In the genomic region with DNA sequence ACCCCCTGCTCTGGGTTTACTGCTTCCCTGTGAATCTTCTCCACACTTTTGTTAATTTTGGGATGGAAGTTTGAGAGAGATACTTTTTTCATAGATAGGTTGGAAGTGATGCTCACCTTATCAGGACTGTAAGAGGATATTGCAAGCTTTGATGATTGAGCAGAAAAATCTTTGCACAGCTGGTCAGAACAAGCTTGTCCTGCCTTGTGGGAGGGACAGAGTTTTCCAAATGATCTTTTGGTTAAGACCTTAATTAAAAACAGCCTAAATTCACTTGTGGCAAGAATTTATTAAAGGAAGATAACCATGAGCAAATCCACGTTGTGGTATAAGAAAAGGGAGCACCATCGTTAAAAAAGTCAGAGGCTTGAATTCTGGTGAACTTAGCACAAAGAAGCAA, we compare ENCODE assay signal across 1 cellular context.
TF ChIP-seq lines count a peak whose summit lies in the region.

No MANE protein-coding gene starts in this region.

TF ChIP-seq in GM23338, 12 proteins besides CTCF, POLR2A, EP300 and RAD21 (continued from another document):
- TF ChIP-seq ZNF462 (CRISPR knock-in tag; IDR thresholded peaks at IDR 0.05) (no peak), STAT1 (IDR thresholded peaks at IDR 0.05; ENCODE audit: unreplicated experiment) (no peak), ZNF114 (CRISPR knock-in tag; IDR thresholded peaks at IDR 0.05) (no peak), ZNF331 (CRISPR knock-in tag; IDR thresholded peaks at IDR 0.05; ENCODE audit: low read depth) (no peak), EZH2 (IDR thresholded peaks at IDR 0.05; ENCODE audit: low read depth, unreplicated experiment) (no peak), JUNB (IDR thresholded peaks at IDR 0.05; ENCODE audit: unreplicated experiment) (no peak), REST (IDR thresholded peaks at IDR 0.05; ENCODE audit: unreplicated experiment) (no peak), NANOG (IDR thresholded peaks at IDR 0.05; ENCODE audit: borderline replicate concordance) (no peak)
- TF ChIP-seq, protein P1, sequence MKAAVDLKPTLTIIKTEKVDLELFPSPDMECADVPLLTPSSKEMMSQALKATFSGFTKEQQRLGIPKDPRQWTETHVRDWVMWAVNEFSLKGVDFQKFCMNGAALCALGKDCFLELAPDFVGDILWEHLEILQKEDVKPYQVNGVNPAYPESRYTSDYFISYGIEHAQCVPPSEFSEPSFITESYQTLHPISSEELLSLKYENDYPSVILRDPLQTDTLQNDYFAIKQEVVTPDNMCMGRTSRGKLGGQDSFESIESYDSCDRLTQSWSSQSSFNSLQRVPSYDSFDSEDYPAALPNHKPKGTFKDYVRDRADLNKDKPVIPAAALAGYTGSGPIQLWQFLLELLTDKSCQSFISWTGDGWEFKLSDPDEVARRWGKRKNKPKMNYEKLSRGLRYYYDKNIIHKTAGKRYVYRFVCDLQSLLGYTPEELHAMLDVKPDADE (IDR thresholded peaks at IDR 0.05): no peak
